8 cellular contexts compared by ENCODE assay signal in genomic region chr13:44197791-44198770, GRCh38.
DNase-seq lines count a peak whose midpoint lies in the region; ATAC-seq and TF ChIP-seq lines count a peak whose summit lies in the region.
"Had no signal": no experiment of that assay in that cellular context is flagged by ENCODE, and none has a peak within 500 bp of the region (broad histone marks: within the 10 kb centered on the region; RNA-seq: fewer than 3 reads in every experiment).

No MANE protein-coding gene starts in this region.

- no peak overlapping the region for H3K4me3 ChIP-seq in RWPE2 (ENCODE audit: severe bottlenecking)
- no peak overlapping the region for H3K4me3 ChIP-seq in naive thymus-derived CD4-positive, alpha-beta T cell (ENCODE audit: low read length)
- no peak overlapping the region for H3K4me3 ChIP-seq in colonic mucosa

- H3K27me3 ChIP-seq in RWPE2 (ENCODE audit: insufficient read depth, poor library complexity, severe bottlenecking) (no peaks in the 10 kb centered on the region), colonic mucosa (no peaks in the 10 kb centered on the region)
- H3K27me3 ChIP-seq in naive thymus-derived CD4-positive, alpha-beta T cell (ENCODE audit: control insufficient read depth in 2 of 2, insufficient read depth in 2 of 2, low read length in 2 of 2) = no peaks in the 10 kb centered on the region

- H3K27me3 Mint-ChIP-seq in naive thymus-derived CD4-positive, alpha-beta T cell = peaks cover 0 to 38% (median 0%) of the 10 kb centered on the region in 5 donors
- peaks cover 0 to 4% (median 4%) of the 10 kb centered on the region in 3 donors for H3K27me3 Mint-ChIP-seq in CD14-positive monocyte (ENCODE audit: low read depth in 3 of 3)

- intact Hi-C loops in naive thymus-derived CD4-positive, alpha-beta T cell (cut with micrococcal nuclease) = no loop called here
- intact Hi-C loops in colonic mucosa (cut with DNase I) = no loop called here
- intact Hi-C loops in CD14-positive monocyte (cut with micrococcal nuclease) = no loop called here

- H3K36me3 ChIP-seq in RWPE2 (ENCODE audit: low read depth) (no peaks in the 10 kb centered on the region), colonic mucosa (no peaks in the 10 kb centered on the region)
- no peaks in the 10 kb centered on the region for H3K36me3 ChIP-seq in naive thymus-derived CD4-positive, alpha-beta T cell (ENCODE audit: control insufficient read depth in 2 of 3, insufficient read depth in 3 of 3, low read length in 3 of 3)

- H3K9me3 ChIP-seq in RWPE2 (ENCODE audit: severe bottlenecking) = no peaks in the 10 kb centered on the region
- no peaks in the 10 kb centered on the region for H3K9me3 ChIP-seq in naive thymus-derived CD4-positive, alpha-beta T cell (ENCODE audit: control insufficient read depth in 2 of 3, low read length in 3 of 3)
- H3K9me3 ChIP-seq in colonic mucosa = no peaks in the 10 kb centered on the region

- H3K27ac ChIP-seq in RWPE2 (ENCODE audit: poor library complexity, severe bottlenecking) (no peak overlapping the region), colonic mucosa (no peak overlapping the region)
- H3K27ac ChIP-seq in naive thymus-derived CD4-positive, alpha-beta T cell (ENCODE audit: low read depth, low read length) = no peak overlapping the region
- H3K27ac ChIP-seq: epithelial cell of prostate had no signal

- no peak for DNase-seq in RWPE2 (ENCODE audit: low spot score)
- DNase-seq in naive thymus-derived CD4-positive, alpha-beta T cell = peak in 1 of 9 donors; percentile 47
- no peak for DNase-seq in colonic mucosa
- DNase-seq in CD14-positive monocyte (ENCODE audit: low spot score) = no peak
- no peak for DNase-seq in middle frontal gyrus (ENCODE audit: extremely low spot score, low spot score)

- no peak overlapping the region for H3K9ac ChIP-seq in colonic mucosa (ENCODE audit: low read depth in 2 of 2, low read length in 2 of 2)

- TF ChIP-seq CTCF in RWPE2 (IDR thresholded peaks at IDR 0.05; ENCODE audit: poor library complexity, severe bottlenecking) (no peak), colonic mucosa (IDR thresholded peaks at IDR 0.05) (no peak), CD14-positive monocyte (IDR thresholded peaks at IDR 0.05) (no peak)

- POLR2A ChIA-PET in naive thymus-derived CD4-positive, alpha-beta T cell (lab: Charles Lee) = interaction anchor here (0.5 to 0.6 kb wide), 2 partner anchors 194 to 744 kb away, joined by 3 read pairs; no protein-coding TSS in a partner anchor

- ATAC-seq in GM18909 (IDR thresholded peaks at IDR 0.05; ENCODE audit: poor library complexity, unreplicated experiment) (peak; percentile 92), HG02798 (IDR thresholded peaks at IDR 0.05; ENCODE audit: poor library complexity, unreplicated experiment) (peak; percentile 89), RWPE2 (ENCODE audit: low read depth) (0 out of 3 replicates have a peak, but pooled peaks have one; percentile 19)
- peak; percentile 71 for ATAC-seq in naive thymus-derived CD4-positive, alpha-beta T cell

- peak overlapping the region in 1 of 10 donors; percentile 48 for H3K4me3 Mint-ChIP-seq in naive thymus-derived CD4-positive, alpha-beta T cell
- H3K4me3 Mint-ChIP-seq in CD14-positive monocyte = no peak overlapping the region

- CTCF ChIA-PET in naive thymus-derived CD4-positive, alpha-beta T cell (lab: Charles Lee) = no interaction called here

- H3K4me1 ChIP-seq in RWPE2 (ENCODE audit: insufficient read depth, poor library complexity, severe bottlenecking) = peaks cover 7% of the 10 kb centered on the region
- peaks cover 0 to 6% of the 10 kb centered on the region in 2 donors for H3K4me1 ChIP-seq in naive thymus-derived CD4-positive, alpha-beta T cell (ENCODE audit: control insufficient read depth in 2 of 2, insufficient read depth in 2 of 2, low read length in 2 of 2)
- H3K4me1 ChIP-seq in colonic mucosa = no peaks in the 10 kb centered on the region

- H3K36me3 Mint-ChIP-seq in naive thymus-derived CD4-positive, alpha-beta T cell = peaks cover 0 to 2% (median 0%) of the 10 kb centered on the region in 5 donors
- no peaks in the 10 kb centered on the region for H3K36me3 Mint-ChIP-seq in CD14-positive monocyte

- H3K27ac Mint-ChIP-seq in naive thymus-derived CD4-positive, alpha-beta T cell = peak overlapping the region in 2 of 9 donors; percentile 6 to 60
- peak overlapping the region in 1 of 7 donors; percentile 46 for H3K27ac Mint-ChIP-seq in CD14-positive monocyte

- H3K4me1 Mint-ChIP-seq in naive thymus-derived CD4-positive, alpha-beta T cell = peaks cover 13 to 40% (median 20%) of the 10 kb centered on the region in 7 donors
- H3K4me1 Mint-ChIP-seq in CD14-positive monocyte = peaks cover under 1% of the 10 kb centered on the region

- H3K9me3 Mint-ChIP-seq in naive thymus-derived CD4-positive, alpha-beta T cell = peaks cover 0 to 2% (median 0%) of the 10 kb centered on the region in 11 donors
- no peaks in the 10 kb centered on the region for H3K9me3 Mint-ChIP-seq in CD14-positive monocyte

Comparison
In these comparisons a context has a peak if more than half of its experiments do, and no peak if none do; other contexts are left out.
1. ATAC-seq: peak in every context shown above with its lines; median percentile 92 in GM18909; 89 in HG02798; 71 in naive thymus-derived CD4-positive, alpha-beta T cell; 19 in RWPE2.